ENCODE assay signal across 8 cellular contexts in genomic region chr19:1241417-1242095, GRCh38. TPM values are rescaled to one million over a fixed set of nuclear protein-coding genes. Genes with fewer than 3 reads are reported as not detected.
DNase-seq lines count a peak whose midpoint lies in the region; ATAC-seq and TF ChIP-seq lines count a peak whose summit lies in the region.

Gene ATP5F1D (plus strand): TSS chr19:1241751. CDS start chr19:1241851, 100 bp downstream.

- CTCF ChIA-PET in naive thymus-derived CD4-positive, alpha-beta T cell (lab: Charles Lee) = interaction anchor here (1.3 kb wide), 1 partner anchor 25 kb away, joined by 3 read pairs; no protein-coding TSS in a partner anchor

- peak; percentile 54 for ATAC-seq in GM21786 (IDR thresholded peaks at IDR 0.05; ENCODE audit: unreplicated experiment)
- peak; percentile 81 for ATAC-seq in activated T-helper 17 cell treated with anti-CD3 and anti-CD28 coated beads, Interleukin-2, amount 50 U/mL, for 72 hours (replicated peaks)
- peak; percentile 74 for ATAC-seq in naive thymus-derived CD4-positive, alpha-beta T cell
- peak; percentile 72 to 79 for ATAC-seq in stimulated activated naive B cell treated with anti-CD40 and anti-IgM and Interleukin-4, amounts not matched to agents 10 μg/mL and 1 μg/mL and 100 μg/mL, for 72 hours (replicated peaks)

- DNase-seq in DMS 273 (lab: John Stamatoyannopoulos, UW; ENCODE audit: unreplicated experiment) (peak; percentile 98), M059J (ENCODE audit: low read depth) (peak; percentile 93), fibroblast of lung (ENCODE audit: low read depth in 2 of 2) (peak; percentile 93 to 95)
- peak; percentile 76 to 91 (median 85) for DNase-seq in naive thymus-derived CD4-positive, alpha-beta T cell
- peak; percentile 90 for DNase-seq in stimulated activated naive B cell treated with anti-CD40 and anti-IgM and Interleukin-4, amounts not matched to agents 10 μg/mL and 1 μg/mL and 100 μg/mL, for 72 hours

- H3K36me3 Mint-ChIP-seq in activated T-helper 17 cell treated with anti-CD3 and anti-CD28 coated beads, Interleukin-2, amount 50 U/mL, for 72 hours (ENCODE audit: low read depth) = peaks cover 6% of the 10 kb centered on the region
- H3K36me3 Mint-ChIP-seq in naive thymus-derived CD4-positive, alpha-beta T cell = peaks cover 0 to 2% (median 0%) of the 10 kb centered on the region in 5 donors
- no peaks in the 10 kb centered on the region for H3K36me3 Mint-ChIP-seq in stimulated activated naive B cell treated with anti-CD40 and anti-IgM and Interleukin-4, amounts not matched to agents 10 μg/mL and 1 μg/mL and 100 μg/mL, for 72 hours

- H3K4me1 ChIP-seq in fibroblast of lung (ENCODE audit: control insufficient read depth, extremely low read depth, insufficient read depth, low read length) = peaks cover 25% of the 10 kb centered on the region
- peaks cover 29 to 33% of the 10 kb centered on the region in 2 donors for H3K4me1 ChIP-seq in naive thymus-derived CD4-positive, alpha-beta T cell (ENCODE audit: control insufficient read depth in 2 of 2, insufficient read depth in 2 of 2, low read length in 2 of 2)

- H3K4me1 Mint-ChIP-seq in activated T-helper 17 cell treated with anti-CD3 and anti-CD28 coated beads, Interleukin-2, amount 50 U/mL, for 72 hours = peaks cover 11% of the 10 kb centered on the region
- peaks cover 16 to 47% (median 25%) of the 10 kb centered on the region in 7 donors for H3K4me1 Mint-ChIP-seq in naive thymus-derived CD4-positive, alpha-beta T cell
- H3K4me1 Mint-ChIP-seq in stimulated activated naive B cell treated with anti-CD40 and anti-IgM and Interleukin-4, amounts not matched to agents 10 μg/mL and 1 μg/mL and 100 μg/mL, for 72 hours = peaks cover 30 to 66% of the 10 kb centered on the region in 2 donors

- H3K27ac ChIP-seq in fibroblast of lung (ENCODE audit: insufficient read depth, low read length) = peak within 1 kb of the TSS; percentile 67
- H3K27ac ChIP-seq in naive thymus-derived CD4-positive, alpha-beta T cell (ENCODE audit: low read depth, low read length) = peak within 1 kb of the TSS; percentile 82

- peaks cover 7% of the 10 kb centered on the region for H3K36me3 ChIP-seq in fibroblast of lung (ENCODE audit: control insufficient read depth, insufficient read depth, low read length)
- no peaks in the 10 kb centered on the region for H3K36me3 ChIP-seq in naive thymus-derived CD4-positive, alpha-beta T cell (ENCODE audit: control insufficient read depth in 2 of 3, insufficient read depth in 3 of 3, low read length in 3 of 3)

- peak within 1 kb of the TSS; percentile 64 to 83 (median 74) for H3K4me3 ChIP-seq in fibroblast of lung (replicated peaks in 1 of 4; ENCODE audit: control extremely low read depth in 1 of 4, insufficient read depth in 1 of 4, low read depth in 3 of 4, low read length in 4 of 4)
- peak within 1 kb of the TSS; percentile 57 for H3K4me3 ChIP-seq in naive thymus-derived CD4-positive, alpha-beta T cell (ENCODE audit: low read length)

- TF ChIP-seq CTCF in fibroblast of lung (conservative IDR thresholded peaks at IDR 0.05 in 1 of 2, IDR thresholded peaks at IDR 0.05 in 1 of 2; ENCODE audit: low read depth in 1 of 2, low read length in 2 of 2) = no peak

- H2AFZ ChIP-seq in fibroblast of lung (ENCODE audit: low read length) = peak within 1 kb of the TSS; percentile 55

- intact Hi-C loops in naive thymus-derived CD4-positive, alpha-beta T cell (cut with micrococcal nuclease) = loop anchor here (1.0 to 10.0 kb wide), 14 partner anchors 28 to 577 kb away; partner anchors contain the start of genes RNU6-2 (in 2 of the 2), TMEM259 (in 2 of the 2), ARHGAP45 (in 1 of the 2) and CIRBP (in 1 of the 2)

- H3K9me3 ChIP-seq in fibroblast of lung (ENCODE audit: control insufficient read depth, insufficient read depth, low read depth, low read length) = no peaks in the 10 kb centered on the region
- H3K9me3 ChIP-seq in naive thymus-derived CD4-positive, alpha-beta T cell (ENCODE audit: control insufficient read depth in 2 of 3, low read length in 3 of 3) = no peaks in the 10 kb centered on the region

- H3K9ac ChIP-seq in fibroblast of lung (ENCODE audit: insufficient read depth, low read length) = peak within 1 kb of the TSS; percentile 87

- TF ChIP-seq POLR2A in Raji (IDR thresholded peaks at IDR 0.05; ENCODE audit: insufficient read depth, low read depth, low read length) = peak; percentile 87

- peaks cover 5% of the 10 kb centered on the region for H3K27me3 Mint-ChIP-seq in activated T-helper 17 cell treated with anti-CD3 and anti-CD28 coated beads, Interleukin-2, amount 50 U/mL, for 72 hours
- peaks cover 4 to 18% (median 9%) of the 10 kb centered on the region in 5 donors for H3K27me3 Mint-ChIP-seq in naive thymus-derived CD4-positive, alpha-beta T cell
- peaks cover 8 to 11% of the 10 kb centered on the region in 2 donors for H3K27me3 Mint-ChIP-seq in stimulated activated naive B cell treated with anti-CD40 and anti-IgM and Interleukin-4, amounts not matched to agents 10 μg/mL and 1 μg/mL and 100 μg/mL, for 72 hours

- POLR2A ChIA-PET in naive thymus-derived CD4-positive, alpha-beta T cell (lab: Charles Lee) = interaction anchor here (0.6 to 7.7 kb wide), 5 partner anchors 21 to 378 kb away, joined by 3 to 366 read pairs (median 3); partner anchors contain the start of genes CIRBP and FAM174C

- H3K27ac Mint-ChIP-seq in activated T-helper 17 cell treated with anti-CD3 and anti-CD28 coated beads, Interleukin-2, amount 50 U/mL, for 72 hours = peak within 1 kb of the TSS; percentile 92
- peak within 1 kb of the TSS; percentile 81 to 96 (median 93) for H3K27ac Mint-ChIP-seq in naive thymus-derived CD4-positive, alpha-beta T cell
- H3K27ac Mint-ChIP-seq in stimulated activated naive B cell treated with anti-CD40 and anti-IgM and Interleukin-4, amounts not matched to agents 10 μg/mL and 1 μg/mL and 100 μg/mL, for 72 hours = peak within 1 kb of the TSS; percentile 93

- no peaks in the 10 kb centered on the region for H4K20me1 ChIP-seq in fibroblast of lung (ENCODE audit: control insufficient read depth, extremely low read depth, insufficient read depth, low read length)

- peaks cover 21% of the 10 kb centered on the region for H3K79me2 ChIP-seq in fibroblast of lung (ENCODE audit: control insufficient read depth, insufficient read depth, low read length)

- no peaks in the 10 kb centered on the region for H3K27me3 ChIP-seq in fibroblast of lung (ENCODE audit: control insufficient read depth, insufficient read depth, low read length)
- H3K27me3 ChIP-seq in naive thymus-derived CD4-positive, alpha-beta T cell (ENCODE audit: control insufficient read depth in 2 of 2, insufficient read depth in 2 of 2, low read length in 2 of 2) = no peaks in the 10 kb centered on the region

- H3K4me3 Mint-ChIP-seq in activated T-helper 17 cell treated with anti-CD3 and anti-CD28 coated beads, Interleukin-2, amount 50 U/mL, for 72 hours = peak within 1 kb of the TSS; percentile 88
- H3K4me3 Mint-ChIP-seq in naive thymus-derived CD4-positive, alpha-beta T cell = peak within 1 kb of the TSS; percentile 86 to 96 (median 90)
- H3K4me3 Mint-ChIP-seq in stimulated activated naive B cell treated with anti-CD40 and anti-IgM and Interleukin-4, amounts not matched to agents 10 μg/mL and 1 μg/mL and 100 μg/mL, for 72 hours = peak within 1 kb of the TSS; percentile 77 to 86

- no peaks in the 10 kb centered on the region for H3K9me3 Mint-ChIP-seq in activated T-helper 17 cell treated with anti-CD3 and anti-CD28 coated beads, Interleukin-2, amount 50 U/mL, for 72 hours
- H3K9me3 Mint-ChIP-seq in naive thymus-derived CD4-positive, alpha-beta T cell = peaks cover 0 to 3% (median 0%) of the 10 kb centered on the region in 11 donors
- H3K9me3 Mint-ChIP-seq in stimulated activated naive B cell treated with anti-CD40 and anti-IgM and Interleukin-4, amounts not matched to agents 10 μg/mL and 1 μg/mL and 100 μg/mL, for 72 hours = no peaks in the 10 kb centered on the region

- peak within 1 kb of the TSS; percentile 83 for H3K4me2 ChIP-seq in fibroblast of lung (ENCODE audit: extremely low read depth, insufficient read depth, low read length)

RNA-seq across cellular contexts. Expression of gene ATP5F1D, which starts in this region (rescaled TPM):
- total RNA-seq in M059J (2014; rRNA removed; shearing (Covaris generic)) = 45.0 and 69.8 TPM in 2 replicates
- total RNA-seq in activated T-helper 17 cell treated with anti-CD3 and anti-CD28 coated beads, Interleukin-2, amount 50 U/mL, for 72 hours = 100 to 1,000 TPM; 148 to 210 TPM
- total RNA-seq in fibroblast of lung = 13.4 and 20.5 TPM in 2 replicates
- 53.8 and 79.8 TPM in 2 replicates for polyA plus RNA-seq in fibroblast of lung
- 174 and 278 TPM in 2 replicates for polyA plus RNA-seq in fibroblast of lung (2012)
- 23.2 and 31.0 TPM in 2 replicates for polyA minus RNA-seq in fibroblast of lung (ENCODE audit: low replicate concordance)
- total RNA-seq in naive thymus-derived CD4-positive, alpha-beta T cell = 100 to 1,000 TPM in 3 of 5 experiments, 10 to 100 TPM in 2; 90.6 to 178 (median 102) TPM
- 100 to 1,000 TPM; 209 to 302 TPM for polyA plus RNA-seq in naive thymus-derived CD4-positive, alpha-beta T cell

Comparison
In these comparisons a context has a peak if more than half of its experiments do, and no peak if none do; other contexts are left out.
1. Peak in every context shown above with its lines: DNase-seq, ATAC-seq, H3K4me3 ChIP-seq and H3K27ac ChIP-seq.